ENCODE assay signal across 22 cellular contexts in genomic region chr1:187862506-187862905, GRCh38.
"Had no signal": no experiment of that assay in that cellular context is flagged by ENCODE, and none has a peak within 500 bp of the region (broad histone marks: within the 10 kb centered on the region; RNA-seq: fewer than 3 reads in every experiment).

No MANE protein-coding gene starts in this region.

- H3K27ac ChIP-seq: heart right ventricle, neutrophil, parathyroid adenoma, stomach had no signal

- H3K4me1 Mint-ChIP-seq: activated B cell treated with CpG ODN at 0.5 μM for 24 hours; immature natural killer cell; stimulated activated effector memory CD8-positive, alpha-beta T cell treated with anti-CD3 and anti-CD28 coated beads, Interleukin-12 subunit alpha, Interleukin-12 subunit beta, amount 100 ng/mL, for 72 hours had no signal

- H3K36me3 ChIP-seq: heart right ventricle, neutrophil, stomach had no signal

- H2AFZ ChIP-seq: parathyroid adenoma had no signal

- DNase-seq: activated B cell treated with CpG ODN at 0.5 μM for 24 hours; activated CD4-positive, alpha-beta memory T cell treated with anti-CD3 and anti-CD28 coated beads for 36 hours; activated CD4-positive, alpha-beta T cell treated with anti-CD3 and anti-CD28 coated beads for 4 hours; activated gamma-delta T cell treated with Interleukin-2 at 50 U/mL for 16 hours; activated T-cell treated with anti-CD3 and anti-CD28 coated beads for 4 hours; amniotic stem cell; caudate nucleus; heart right ventricle; immature natural killer cell; left ventricle myocardium superior; stimulated activated CD4-positive, alpha-beta T cell treated with anti-CD3 and anti-CD28 coated beads, Interleukin-4, amount 100 ng/mL, for 24 hours; stomach; T-helper 9 cell had no signal

- H3K27ac Mint-ChIP-seq: activated B cell treated with CpG ODN at 0.5 μM for 24 hours; activated CD4-positive, alpha-beta memory T cell treated with anti-CD3 and anti-CD28 coated beads for 36 hours; activated naive CD4-positive, alpha-beta T cell treated with anti-CD3 and anti-CD28 coated beads, Interleukin-2, amount 50 U/mL, for 72 hours; activated T-helper 1 cell treated with anti-CD3 and anti-CD28 coated beads, Interleukin-12 subunit alpha, Interleukin-12 subunit beta, Interleukin-2, Interleukin-4 antibody, amounts not matched to agents 30 ng/mL and 10 ng/mL and 1 ng/mL, durations not matched to agents 14 hours and 24 hours and 36 hours; immature natural killer cell; natural killer cell treated with Interleukin-12 subunit alpha and Interleukin-12 subunit beta and Interleukin-15 and Interleukin-18, amount 100 ng/mL, for 72 hours; stimulated activated effector memory CD8-positive, alpha-beta T cell treated with anti-CD3 and anti-CD28 coated beads, Interleukin-12 subunit alpha, Interleukin-12 subunit beta, amount 100 ng/mL, for 72 hours; type B pancreatic cell had no signal

- H3K9me3 Mint-ChIP-seq: activated T-helper 1 cell treated with anti-CD3 and anti-CD28 coated beads, Interleukin-12 subunit alpha, Interleukin-12 subunit beta, Interleukin-2, Interleukin-4 antibody, amounts not matched to agents 30 ng/mL and 10 ng/mL and 1 ng/mL, durations not matched to agents 14 hours and 24 hours and 36 hours; type B pancreatic cell had no signal

- H3K4me1 ChIP-seq: heart right ventricle, parathyroid adenoma, stomach had no signal

- H3K9me3 ChIP-seq: neutrophil, stomach had no signal

- H3K27me3 ChIP-seq: heart right ventricle, neutrophil, stomach had no signal

- H3K4me3 ChIP-seq: heart right ventricle, smooth muscle cell, stomach had no signal

- ATAC-seq: activated naive CD4-positive, alpha-beta T cell treated with anti-CD3 and anti-CD28 coated beads, Interleukin-2, amount 50 U/mL, for 72 hours; heart right ventricle; left ventricle myocardium superior; natural killer cell treated with Interleukin-12 subunit alpha and Interleukin-12 subunit beta and Interleukin-15 and Interleukin-18, amount 100 ng/mL, for 72 hours; sciatic nerve; stimulated activated effector memory CD8-positive, alpha-beta T cell treated with anti-CD3 and anti-CD28 coated beads, Interleukin-12 subunit alpha, Interleukin-12 subunit beta, amount 100 ng/mL, for 72 hours had no signal

- H3K4me2 ChIP-seq: smooth muscle cell had no signal

- H3K79me2 ChIP-seq: parathyroid adenoma had no signal

- H3K9ac ChIP-seq: parathyroid adenoma had no signal

- H3K27me3 Mint-ChIP-seq: activated B cell treated with CpG ODN at 0.5 μM for 24 hours; activated CD4-positive, alpha-beta memory T cell treated with anti-CD3 and anti-CD28 coated beads for 36 hours; natural killer cell treated with Interleukin-12 subunit alpha and Interleukin-12 subunit beta and Interleukin-15 and Interleukin-18, amount 100 ng/mL, for 72 hours; type B pancreatic cell had no signal

- H3K36me3 Mint-ChIP-seq: activated CD4-positive, alpha-beta memory T cell treated with anti-CD3 and anti-CD28 coated beads for 36 hours; stimulated activated effector memory CD8-positive, alpha-beta T cell treated with anti-CD3 and anti-CD28 coated beads, Interleukin-12 subunit alpha, Interleukin-12 subunit beta, amount 100 ng/mL, for 72 hours; type B pancreatic cell had no signal

- H3K4me3 Mint-ChIP-seq: activated B cell treated with CpG ODN at 0.5 μM for 24 hours; activated CD4-positive, alpha-beta memory T cell treated with anti-CD3 and anti-CD28 coated beads for 36 hours; activated T-helper 1 cell treated with anti-CD3 and anti-CD28 coated beads, Interleukin-12 subunit alpha, Interleukin-12 subunit beta, Interleukin-2, Interleukin-4 antibody, amounts not matched to agents 30 ng/mL and 10 ng/mL and 1 ng/mL, durations not matched to agents 14 hours and 24 hours and 36 hours; immature natural killer cell; natural killer cell treated with Interleukin-12 subunit alpha and Interleukin-12 subunit beta and Interleukin-15 and Interleukin-18, amount 100 ng/mL, for 72 hours; stimulated activated effector memory CD8-positive, alpha-beta T cell treated with anti-CD3 and anti-CD28 coated beads, Interleukin-12 subunit alpha, Interleukin-12 subunit beta, amount 100 ng/mL, for 72 hours; type B pancreatic cell had no signal
